15 cellular contexts compared by ENCODE assay signal in genomic region chr10:116132716-116133420, GRCh38.
A peak's percentile ranks its signal among the peaks of the same experiment; 100 is the strongest.
DNase-seq lines count a peak whose midpoint lies in the region; ATAC-seq and TF ChIP-seq lines count a peak whose summit lies in the region.
"Had no signal": no experiment of that assay in that cellular context is flagged by ENCODE, and none has a peak within 500 bp of the region (broad histone marks: within the 10 kb centered on the region; RNA-seq: fewer than 3 reads in every experiment).

No MANE protein-coding gene starts in this region.

- H3K9me3 ChIP-seq in endodermal cell (ENCODE audit: control insufficient read depth, low read length) = no peaks in the 10 kb centered on the region
- H3K9me3 ChIP-seq: SJSA1 had no signal

- no peak overlapping the region for H3K4me3 ChIP-seq in endodermal cell (ENCODE audit: low read length)
- H3K4me3 ChIP-seq: BLaER1 treated with 17β-estradiol and CSF1 and Interleukin-3, amounts not matched to agents 10 nM and 100 nM; K562; SJSA1 had no signal

- TF ChIP-seq CTCF in endodermal cell (conservative IDR thresholded peaks at IDR 0.05) (no peak), nephron progenitor cell (IDR thresholded peaks at IDR 0.05) (no peak)

- H3K27me3 ChIP-seq in endodermal cell (ENCODE audit: control insufficient read depth, insufficient read depth, low read length, poor library complexity, severe bottlenecking) = no peaks in the 10 kb centered on the region
- H3K27me3 ChIP-seq: BLaER1 treated with 17β-estradiol and CSF1 and Interleukin-3, amounts not matched to agents 10 nM and 100 nM; SJSA1 had no signal

- no peaks in the 10 kb centered on the region for H3K36me3 Mint-ChIP-seq in activated CD4-positive, alpha-beta T cell treated with anti-CD3 and anti-CD28 coated beads for 36 hours (ENCODE audit: low read depth)
- H3K36me3 Mint-ChIP-seq in endodermal cell (ENCODE audit: low read depth) = no peaks in the 10 kb centered on the region
- H3K36me3 Mint-ChIP-seq in nephron progenitor cell (ENCODE audit: low read depth) = no peaks in the 10 kb centered on the region

- no peak for ATAC-seq in activated CD4-positive, alpha-beta T cell treated with anti-CD3 and anti-CD28 coated beads for 36 hours
- no peak for ATAC-seq in HG02981 (IDR thresholded peaks at IDR 0.05; ENCODE audit: unreplicated experiment)
- ATAC-seq: K562, PC-3 had no signal

- H3K4me3 Mint-ChIP-seq in activated CD4-positive, alpha-beta T cell treated with anti-CD3 and anti-CD28 coated beads for 36 hours = no peak overlapping the region
- H3K4me3 Mint-ChIP-seq in endodermal cell (no peak overlapping the region), nephron progenitor cell (no peak overlapping the region)

- H3K27ac ChIP-seq in endodermal cell (ENCODE audit: low read depth, low read length) = no peak overlapping the region
- H3K27ac ChIP-seq: BLaER1 treated with 17β-estradiol and CSF1 and Interleukin-3, amounts not matched to agents 10 nM and 100 nM; SJSA1 had no signal

- no peak overlapping the region for H3K27ac Mint-ChIP-seq in activated CD4-positive, alpha-beta T cell treated with anti-CD3 and anti-CD28 coated beads for 36 hours
- H3K27ac Mint-ChIP-seq in endodermal cell (no peak overlapping the region), nephron progenitor cell (peak overlapping the region; percentile 37)

- 91 to 94% methylated on average over 11 to 16 of the region's 16 CpGs for WGBS in endodermal cell (ENCODE audit: insufficient coverage in 1 of 2, insufficient read length in 1 of 2), 2 experiments

- no peaks in the 10 kb centered on the region for H3K27me3 Mint-ChIP-seq in activated CD4-positive, alpha-beta T cell treated with anti-CD3 and anti-CD28 coated beads for 36 hours
- H3K27me3 Mint-ChIP-seq in endodermal cell (ENCODE audit: insufficient read depth) = no peaks in the 10 kb centered on the region
- peaks cover 4% of the 10 kb centered on the region for H3K27me3 Mint-ChIP-seq in nephron progenitor cell (ENCODE audit: low read depth, poor library complexity)

- no peak overlapping the region for H3K9ac ChIP-seq in endodermal cell (ENCODE audit: extremely low read depth, low read length, poor library complexity, severe bottlenecking)
- H3K9ac ChIP-seq: BLaER1 treated with 17β-estradiol and CSF1 and Interleukin-3, amounts not matched to agents 10 nM and 100 nM had no signal

- no peaks in the 10 kb centered on the region for H3K9me3 Mint-ChIP-seq in activated CD4-positive, alpha-beta T cell treated with anti-CD3 and anti-CD28 coated beads for 36 hours (ENCODE audit: low read depth)
- H3K9me3 Mint-ChIP-seq in endodermal cell (no peaks in the 10 kb centered on the region), nephron progenitor cell (peaks cover 19% of the 10 kb centered on the region)

- intact Hi-C loops in activated CD4-positive, alpha-beta T cell treated with anti-CD3 and anti-CD28 coated beads for 36 hours (cut with DNase I, micrococcal nuclease) = no loop called here

- H3K4me1 Mint-ChIP-seq in activated CD4-positive, alpha-beta T cell treated with anti-CD3 and anti-CD28 coated beads for 36 hours = no peaks in the 10 kb centered on the region
- peaks cover 7% of the 10 kb centered on the region for H3K4me1 Mint-ChIP-seq in endodermal cell
- H3K4me1 Mint-ChIP-seq in nephron progenitor cell = peaks cover 39% of the 10 kb centered on the region

- H3K4me1 ChIP-seq in endodermal cell (ENCODE audit: control insufficient read depth, insufficient read depth, low read length) = peaks cover 3% of the 10 kb centered on the region
- H3K4me1 ChIP-seq: BLaER1 treated with 17β-estradiol and CSF1 and Interleukin-3, amounts not matched to agents 10 nM and 100 nM; SJSA1 had no signal

- DNase-seq in activated CD4-positive, alpha-beta T cell treated with anti-CD3 and anti-CD28 coated beads for 36 hours = peak; percentile 10
- no peak for DNase-seq in activated CD4-positive, alpha-beta T cell treated with anti-CD3 and anti-CD28 coated beads, Interleukin-2, amount 50 U/mL, for 4 hours
- peak; percentile 16 for DNase-seq in endodermal cell
- no peak for DNase-seq in nephron progenitor cell
- DNase-seq in activated naive CD4-positive, alpha-beta T cell treated with Interleukin-2 at 50 U/mL for 16 hours = no peak
- DNase-seq in HUDEP-2 (lab: John Stamatoyannopoulos, UW; ENCODE audit: unreplicated experiment in 76 of 76) = no peak
- no peak for DNase-seq in NCI-H510A treated with DMSO at 0.1 percent for 48 hours (lab: John Stamatoyannopoulos, UW)
- DNase-seq: NCI-H146, NCI-H2081, NCI-H345, PC-3 had no signal

- H3K36me3 ChIP-seq in endodermal cell (ENCODE audit: control insufficient read depth, insufficient read depth, low read length) = no peaks in the 10 kb centered on the region
- H3K36me3 ChIP-seq: BLaER1 treated with 17β-estradiol and CSF1 and Interleukin-3, amounts not matched to agents 10 nM and 100 nM; SJSA1 had no signal

- CTCF ChIA-PET in activated CD4-positive, alpha-beta T cell treated with anti-CD3 and anti-CD28 coated beads for 36 hours (lab: Charles Lee) = no interaction called here

- POLR2A ChIA-PET in activated CD4-positive, alpha-beta T cell treated with anti-CD3 and anti-CD28 coated beads for 36 hours (lab: Charles Lee) = no interaction called here

Comparison
In these comparisons a context has a peak if more than half of its experiments do, and no peak if none do; other contexts are left out.
1. DNase-seq: peak in activated CD4-positive, alpha-beta T cell treated with anti-CD3 and anti-CD28 coated beads for 36 hours (single experiment) and endodermal cell (single experiment); none in activated CD4-positive, alpha-beta T cell treated with anti-CD3 and anti-CD28 coated beads, Interleukin-2, amount 50 U/mL, for 4 hours (0 of 2), nephron progenitor cell (single experiment), activated naive CD4-positive, alpha-beta T cell treated with Interleukin-2 at 50 U/mL for 16 hours (single experiment), HUDEP-2 (0 of 76) and NCI-H510A treated with DMSO at 0.1 percent for 48 hours (single experiment).